Comparison of ENCODE assay signal across 2 cellular contexts in the genomic region with DNA sequence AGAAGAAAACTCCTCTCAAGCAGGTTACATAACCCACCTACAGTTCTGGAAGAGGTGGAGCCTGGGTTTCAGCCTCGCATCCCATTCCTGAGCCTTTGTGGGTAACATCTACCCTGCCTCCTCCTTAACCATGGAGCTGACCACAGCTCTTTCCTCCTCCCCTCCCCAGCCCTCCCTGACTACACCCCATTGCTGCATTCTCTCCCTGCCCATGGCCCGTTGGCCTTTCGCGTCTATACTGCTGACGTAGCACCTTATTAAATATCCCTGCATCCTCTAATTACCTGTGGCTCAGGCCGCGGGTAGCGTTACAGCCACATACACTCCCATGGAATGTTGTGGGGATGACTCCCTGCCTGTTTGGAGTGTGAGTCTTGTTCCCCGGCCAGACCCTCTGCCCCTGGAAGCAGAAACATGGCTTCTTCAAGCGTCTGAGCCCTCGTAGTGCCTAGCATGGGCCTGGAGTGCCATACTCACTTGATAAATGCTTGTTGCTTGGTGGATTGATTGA.
TF ChIP-seq lines count a peak whose summit lies in the region.

No MANE protein-coding gene starts in this region.

TF ChIP-seq in GM23338, 12 proteins besides CTCF, POLR2A, EP300 and RAD21 (continued from another document and continues in another):
- no peak for TF ChIP-seq ETS1 (IDR thresholded peaks at IDR 0.05)
- TF ChIP-seq ZNF331 (CRISPR knock-in tag; IDR thresholded peaks at IDR 0.05; ENCODE audit: low read depth), result no peak
- TF ChIP-seq REST (IDR thresholded peaks at IDR 0.05; ENCODE audit: unreplicated experiment), result no peak
- TF ChIP-seq ZNF462 (CRISPR knock-in tag; IDR thresholded peaks at IDR 0.05), result no peak
- TF ChIP-seq JUNB (IDR thresholded peaks at IDR 0.05; ENCODE audit: unreplicated experiment), result no peak
- TF ChIP-seq ZNF114 (CRISPR knock-in tag; IDR thresholded peaks at IDR 0.05), result no peak
- TF ChIP-seq EZH2phosphoT487 (IDR thresholded peaks at IDR 0.05; ENCODE audit: unreplicated experiment), result no peak
- no peak for TF ChIP-seq NANOG (IDR thresholded peaks at IDR 0.05; ENCODE audit: borderline replicate concordance)
- no peak for TF ChIP-seq STAT1 (IDR thresholded peaks at IDR 0.05; ENCODE audit: unreplicated experiment)

TF ChIP-seq in SK-N-SH, 30 proteins besides CTCF, POLR2A, EP300 and RAD21 (continued from another document):
- TF ChIP-seq REST (IDR thresholded peaks at IDR 0.05; ENCODE audit: low read depth, low read length) (no peak), TEAD4 (IDR thresholded peaks at IDR 0.05; ENCODE audit: borderline replicate concordance, insufficient read depth) (peak; percentile 56; the same call in 1 of the 2 replicates), YY1 (IDR thresholded peaks at IDR 0.05; ENCODE audit: low read depth) (no peak), GABPA (IDR thresholded peaks at IDR 0.05; ENCODE audit: low read depth) (no peak), JUND (IDR thresholded peaks at IDR 0.05) (peak; percentile 26; the same call in 1 of the 2 replicates), NFIC (IDR thresholded peaks at IDR 0.05; ENCODE audit: borderline replicate concordance) (peak; percentile 36), FOXJ3 (CRISPR knock-in tag; IDR thresholded peaks at IDR 0.05) (no peak), FOXM1 (IDR thresholded peaks at IDR 0.05; ENCODE audit: low read depth) (no peak), GATA2 (CRISPR knock-in tag; IDR thresholded peaks at IDR 0.05) (no peak), TCF12 (IDR thresholded peaks at IDR 0.05) (no peak; the same call in 1 of the 2 replicates), MAX (IDR thresholded peaks at IDR 0.05; ENCODE audit: low read depth) (no peak), FOSL2 (IDR thresholded peaks at IDR 0.05; ENCODE audit: borderline replicate concordance, low read depth) (peak; percentile 53; the same call in 1 of the 2 replicates), RCOR1 (IDR thresholded peaks at IDR 0.05; ENCODE audit: low read length) (no peak), SMC3 (IDR thresholded peaks at IDR 0.05; ENCODE audit: low read depth, low read length) (no peak), EZH2phosphoT487 (IDR thresholded peaks at IDR 0.05; ENCODE audit: borderline replicate concordance, low read depth) (no peak), MXI1 (IDR thresholded peaks at IDR 0.05; ENCODE audit: low read depth, low read length) (no peak), PBX3 (IDR thresholded peaks at IDR 0.05) (peak; percentile 15; the same call in 1 of the 2 replicates), NRF1 (IDR thresholded peaks at IDR 0.05; ENCODE audit: low read depth, low read length) (no peak), RXRA (IDR thresholded peaks at IDR 0.05; ENCODE audit: borderline replicate concordance, low read depth) (no peak), ELF1 (IDR thresholded peaks at IDR 0.05) (no peak), SIN3A (IDR thresholded peaks at IDR 0.05; ENCODE audit: borderline replicate concordance, low read depth, low read length) (no peak), MEF2A (IDR thresholded peaks at IDR 0.05; ENCODE audit: borderline replicate concordance, low read depth) (no peak), TAF1 (IDR thresholded peaks at IDR 0.05; ENCODE audit: borderline replicate concordance, low read depth, low read length) (no peak)
- TF ChIP-seq, protein P1, sequence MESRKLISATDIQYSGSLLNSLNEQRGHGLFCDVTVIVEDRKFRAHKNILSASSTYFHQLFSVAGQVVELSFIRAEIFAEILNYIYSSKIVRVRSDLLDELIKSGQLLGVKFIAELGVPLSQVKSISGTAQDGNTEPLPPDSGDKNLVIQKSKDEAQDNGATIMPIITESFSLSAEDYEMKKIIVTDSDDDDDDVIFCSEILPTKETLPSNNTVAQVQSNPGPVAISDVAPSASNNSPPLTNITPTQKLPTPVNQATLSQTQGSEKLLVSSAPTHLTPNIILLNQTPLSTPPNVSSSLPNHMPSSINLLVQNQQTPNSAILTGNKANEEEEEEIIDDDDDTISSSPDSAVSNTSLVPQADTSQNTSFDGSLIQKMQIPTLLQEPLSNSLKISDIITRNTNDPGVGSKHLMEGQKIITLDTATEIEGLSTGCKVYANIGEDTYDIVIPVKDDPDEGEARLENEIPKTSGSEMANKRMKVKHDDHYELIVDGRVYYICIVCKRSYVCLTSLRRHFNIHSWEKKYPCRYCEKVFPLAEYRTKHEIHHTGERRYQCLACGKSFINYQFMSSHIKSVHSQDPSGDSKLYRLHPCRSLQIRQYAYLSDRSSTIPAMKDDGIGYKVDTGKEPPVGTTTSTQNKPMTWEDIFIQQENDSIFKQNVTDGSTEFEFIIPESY (IDR thresholded peaks at IDR 0.05; ENCODE audit: borderline replicate concordance, low read depth), result 0 out of 2 replicates have a peak, but pooled peaks have one; percentile 33
- TF ChIP-seq, protein P2, sequence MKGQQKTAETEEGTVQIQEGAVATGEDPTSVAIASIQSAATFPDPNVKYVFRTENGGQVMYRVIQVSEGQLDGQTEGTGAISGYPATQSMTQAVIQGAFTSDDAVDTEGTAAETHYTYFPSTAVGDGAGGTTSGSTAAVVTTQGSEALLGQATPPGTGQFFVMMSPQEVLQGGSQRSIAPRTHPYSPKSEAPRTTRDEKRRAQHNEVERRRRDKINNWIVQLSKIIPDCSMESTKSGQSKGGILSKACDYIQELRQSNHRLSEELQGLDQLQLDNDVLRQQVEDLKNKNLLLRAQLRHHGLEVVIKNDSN (IDR thresholded peaks at IDR 0.05; ENCODE audit: borderline replicate concordance, low read depth), result no peak
- TF ChIP-seq, protein P3, sequence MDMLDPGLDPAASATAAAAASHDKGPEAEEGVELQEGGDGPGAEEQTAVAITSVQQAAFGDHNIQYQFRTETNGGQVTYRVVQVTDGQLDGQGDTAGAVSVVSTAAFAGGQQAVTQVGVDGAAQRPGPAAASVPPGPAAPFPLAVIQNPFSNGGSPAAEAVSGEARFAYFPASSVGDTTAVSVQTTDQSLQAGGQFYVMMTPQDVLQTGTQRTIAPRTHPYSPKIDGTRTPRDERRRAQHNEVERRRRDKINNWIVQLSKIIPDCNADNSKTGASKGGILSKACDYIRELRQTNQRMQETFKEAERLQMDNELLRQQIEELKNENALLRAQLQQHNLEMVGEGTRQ (IDR thresholded peaks at IDR 0.05; ENCODE audit: borderline replicate concordance, low read depth, low read length), result no peak
- TF ChIP-seq, protein P4, sequence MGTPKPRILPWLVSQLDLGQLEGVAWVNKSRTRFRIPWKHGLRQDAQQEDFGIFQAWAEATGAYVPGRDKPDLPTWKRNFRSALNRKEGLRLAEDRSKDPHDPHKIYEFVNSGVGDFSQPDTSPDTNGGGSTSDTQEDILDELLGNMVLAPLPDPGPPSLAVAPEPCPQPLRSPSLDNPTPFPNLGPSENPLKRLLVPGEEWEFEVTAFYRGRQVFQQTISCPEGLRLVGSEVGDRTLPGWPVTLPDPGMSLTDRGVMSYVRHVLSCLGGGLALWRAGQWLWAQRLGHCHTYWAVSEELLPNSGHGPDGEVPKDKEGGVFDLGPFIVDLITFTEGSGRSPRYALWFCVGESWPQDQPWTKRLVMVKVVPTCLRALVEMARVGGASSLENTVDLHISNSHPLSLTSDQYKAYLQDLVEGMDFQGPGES (IDR thresholded peaks at IDR 0.05; ENCODE audit: low read depth, low read length), result no peak
TF ChIP-seq in SK-N-SH: peak in this region for 6.
